In genomic region chr6:134217516-134218140, GRCh38 we compare ENCODE assay signal across 23 cellular contexts.
DNase-seq lines count a peak whose midpoint lies in the region; ATAC-seq, FAIRE-seq and TF ChIP-seq lines count a peak whose summit lies in the region.
"Had no signal": no experiment of that assay in that cellular context is flagged by ENCODE, and none has a peak within 500 bp of the region (broad histone marks: within the 10 kb centered on the region; RNA-seq: fewer than 3 reads in every experiment).

No MANE protein-coding gene starts in this region.

- ATAC-seq in K562: no peak; the same call in 2 of the 3 replicates
- peak; percentile 56; the same call in 2 of the 3 replicates for ATAC-seq in HepG2
- ATAC-seq: stimulated activated effector memory CD8-positive, alpha-beta T cell treated with anti-CD3 and anti-CD28 coated beads, Interleukin-12 subunit alpha, Interleukin-12 subunit beta, amount 100 ng/mL, for 72 hours; WTC11 had no signal

- intact Hi-C loops in K562 (cut with micrococcal nuclease): no loop called here
- intact Hi-C loops in HepG2 (cut with micrococcal nuclease; ENCODE audit: unreplicated experiment): no loop called here

- BruUV-seq in K562 (replicated peaks; lab: Mats Ljungman, UMichigan): no TSS peak
- no TSS peak for BruUV-seq in HepG2 (replicated peaks; lab: Mats Ljungman, UMichigan)

- POLR2A ChIA-PET in K562 (lab: Yijun Ruan, JAX) (no interaction called here), HepG2 (lab: Yijun Ruan, JAX) (no interaction called here)

- H2AFZ ChIP-seq in K562 (ENCODE audit: low read depth, low read length) (0 out of 2 replicates have a peak overlapping the region, but pooled peaks have one; percentile 76), HepG2 (ENCODE audit: low read length) (no peak overlapping the region)
- H2AFZ ChIP-seq: hepatocyte had no signal

- peaks cover 7 to 16% of the 10 kb centered on the region in 2 experiments; a peak in 4 of 5 replicates for H3K4me1 ChIP-seq in K562 (replicated peaks in 1 of 2; ENCODE audit: control insufficient read depth in 2 of 2, insufficient read depth in 2 of 2, low read length in 2 of 2)
- H3K4me1 ChIP-seq in HepG2 (ENCODE audit: insufficient read depth, low read length): peaks cover 17% of the 10 kb centered on the region
- H3K4me1 ChIP-seq: adrenal gland had no signal

- TF ChIP-seq CTCF in K562 (IDR thresholded peaks at IDR 0.05 in 2 of 3, conservative IDR thresholded peaks at IDR 0.05 in 1 of 3; ENCODE audit: insufficient read depth in 2 of 3, low read depth in 1 of 3, low read length in 3 of 3): no peak
- TF ChIP-seq CTCF in HepG2 (CRISPR knock-in tag; IDR thresholded peaks at IDR 0.05): no peak

- no peak overlapping the region for H3K27ac ChIP-seq in K562 (ENCODE audit: extremely low read depth, low read depth, low read length)
- H3K27ac ChIP-seq in HepG2 (ENCODE audit: extremely low read length, insufficient read depth, low read length): no peak overlapping the region
- H3K27ac ChIP-seq: hepatocyte, thoracic aorta had no signal

- TF ChIP-seq EP300 in K562 (IDR thresholded peaks at IDR 0.05; ENCODE audit: low read length) (no peak), HepG2 (IDR thresholded peaks at IDR 0.05; ENCODE audit: low read depth in 2 of 2, low read length in 2 of 2) (no peak), HepG2 (CRISPR knock-in tag; IDR thresholded peaks at IDR 0.05; ENCODE audit: borderline replicate concordance) (no peak)

- H3K9ac ChIP-seq in K562 (ENCODE audit: insufficient read depth in 1 of 2, low read depth in 2 of 2, low read length in 2 of 2) (0 out of 4 replicates have a peak overlapping the region, but pooled peaks of 1 of the 2 experiments have one; percentile 64), HepG2 (ENCODE audit: insufficient read depth, low read depth, low read length) (no peak overlapping the region)
- H3K9ac ChIP-seq: SK-N-SH had no signal

- no peaks in the 10 kb centered on the region for H3K9me1 ChIP-seq in K562 (ENCODE audit: control insufficient read depth, insufficient read depth, low read length)

- FAIRE-seq in K562 (lab: Jason Lieb, UNC): no peak
- FAIRE-seq in HepG2 (lab: Jason Lieb, UNC): no peak
- FAIRE-seq: H54 had no signal

- no peak overlapping the region for H3K4me2 ChIP-seq in K562 (ENCODE audit: insufficient read depth, low read length)
- peak overlapping the region; percentile 21; the same call in 1 of the 2 replicates for H3K4me2 ChIP-seq in HepG2 (ENCODE audit: low read depth, low read length)
- H3K4me2 ChIP-seq: hepatocyte, SK-N-SH had no signal

- DNase-seq in GM04504 (ENCODE audit: low read depth): peak; percentile 18
- no peak for DNase-seq in K562 (ENCODE audit: extremely low read depth in 1 of 4, low spot score in 3 of 4)
- DNase-seq in HepG2 (ENCODE audit: low spot score): no peak
- no peak for DNase-seq in SKM-1 (lab: John Stamatoyannopoulos, UW; ENCODE audit: unreplicated experiment)
- no peak for DNase-seq in NCI-H510A (lab: John Stamatoyannopoulos, UW)
- DNase-seq in NCI-H2029 treated with DMSO at 0.1 percent for 48 hours (lab: John Stamatoyannopoulos, UW): no peak
- no peak for DNase-seq in anterior cingulate cortex (lab: John Stamatoyannopoulos, UW)
- DNase-seq: activated CD4-positive, alpha-beta memory T cell treated with anti-CD3 and anti-CD28 coated beads for 36 hours; activated T-cell treated with anti-CD3 and anti-CD28 coated beads for 4 hours; adrenal gland; Caco-2; KG1; NCI-H1694 treated with DMSO at 0.1 percent for 48 hours; RPMI8226; SK-N-SH; stimulated activated CD4-positive, alpha-beta T cell treated with anti-CD3 and anti-CD28 coated beads, Interleukin-1b, Interleukin-23, amount 100 ng/mL, for 48 hours; T1000 had no signal

- in situ Hi-C loops in K562 (cut with MboI): no loop called here
- in situ Hi-C loops in HepG2 (cut with HindIII; ENCODE audit: extremely low pct_ligation_motif_present, low pct_unique_long_range_greater_than_20kb): no loop called here

- WGBS in K562 (ENCODE audit: insufficient coverage, low coverage, missing lambda C conversion rate): 80% methylated on average over 3 of the region's 3 CpGs
- WGBS in HepG2 (ENCODE audit: low lambda C conversion rate): 55% methylated on average over 3 of the region's 3 CpGs

- no peaks in the 10 kb centered on the region for H4K20me1 ChIP-seq in K562 (replicated peaks; ENCODE audit: control insufficient read depth, insufficient read depth, low read length)
- no peaks in the 10 kb centered on the region for H4K20me1 ChIP-seq in HepG2 (ENCODE audit: insufficient read depth, low read length)

- no peaks in the 10 kb centered on the region for H3K9me3 ChIP-seq in K562 (replicated peaks; ENCODE audit: control insufficient read depth, insufficient read depth, low read depth, low read length)
- H3K9me3 ChIP-seq in HepG2 (ENCODE audit: low read length): no peaks in the 10 kb centered on the region
- H3K9me3 ChIP-seq: adrenal gland, Caco-2, SK-N-SH, thoracic aorta had no signal

- TF ChIP-seq POLR2A in K562 (conservative IDR thresholded peaks at IDR 0.05) (no peak), HepG2 (IDR thresholded peaks at IDR 0.05; ENCODE audit: insufficient read depth in 1 of 2, low read depth in 2 of 2, low read length in 2 of 2) (no peak)

- H3K36me3 ChIP-seq in K562 (ENCODE audit: control insufficient read depth, insufficient read depth, low read length) (no peaks in the 10 kb centered on the region), HepG2 (replicated peaks in 1 of 2; ENCODE audit: control insufficient read depth in 1 of 2, insufficient read depth in 2 of 2, low read length in 2 of 2) (no peaks in the 10 kb centered on the region)
- H3K36me3 ChIP-seq: adrenal gland, thoracic aorta had no signal

- H3K79me2 ChIP-seq in K562 (ENCODE audit: control insufficient read depth, insufficient read depth, low read length) (no peaks in the 10 kb centered on the region), HepG2 (ENCODE audit: insufficient read depth, low read length) (no peaks in the 10 kb centered on the region)
- H3K79me2 ChIP-seq: hepatocyte had no signal

- no peak overlapping the region for H3K4me3 ChIP-seq in K562
- no peak overlapping the region for H3K4me3 ChIP-seq in HepG2 (replicated peaks in 1 of 3; ENCODE audit: insufficient read depth in 1 of 3, low read depth in 2 of 3, low read length in 3 of 3)
- H3K4me3 ChIP-seq: adrenal gland, hepatocyte, lung, thoracic aorta had no signal

- no peak for TF ChIP-seq RAD21 in K562 (CRISPR knock-in tag; conservative IDR thresholded peaks at IDR 0.05 in 1 of 2, IDR thresholded peaks at IDR 0.05 in 1 of 2)
- no peak for TF ChIP-seq RAD21 in HepG2 (CRISPR knock-in tag; IDR thresholded peaks at IDR 0.05)

- CTCF ChIA-PET in K562 (lab: Yijun Ruan, JAX; ENCODE audit: low intra/inter-chr PET ratio): no interaction called here
- CTCF ChIA-PET in HepG2 (lab: Yijun Ruan, JAX; ENCODE audit: low intra/inter-chr PET ratio, low total read pairs): no interaction called here

- no peaks in the 10 kb centered on the region for H3K27me3 ChIP-seq in K562 (ENCODE audit: control insufficient read depth in 2 of 2, insufficient read depth in 2 of 2, low read length in 2 of 2)
- H3K27me3 ChIP-seq in HepG2 (ENCODE audit: control insufficient read depth in 1 of 2, insufficient read depth in 2 of 2, low read length in 2 of 2): no peaks in the 10 kb centered on the region
- H3K27me3 ChIP-seq: adrenal gland, hepatocyte had no signal

TF ChIP-seq in K562, 482 proteins besides CTCF, POLR2A, EP300 and RAD21 (continues in another document):
- no peak for TF ChIP-seq ZHX1 (conservative IDR thresholded peaks at IDR 0.05; ENCODE audit: low read length)
- no peak for TF ChIP-seq STAT5B (CRISPR knock-in tag; IDR thresholded peaks at IDR 0.05)

TF ChIP-seq in HepG2, 621 proteins besides CTCF, POLR2A, EP300 and RAD21:
- TF ChIP-seq TBX2 (CRISPR knock-in tag; IDR thresholded peaks at IDR 0.05; ENCODE audit: borderline replicate concordance) (no peak), ZNF44 (CRISPR knock-in tag; IDR thresholded peaks at IDR 0.05) (no peak), TGIF2 (CRISPR knock-in tag; IDR thresholded peaks at IDR 0.05) (no peak)
